In the genomic region with DNA sequence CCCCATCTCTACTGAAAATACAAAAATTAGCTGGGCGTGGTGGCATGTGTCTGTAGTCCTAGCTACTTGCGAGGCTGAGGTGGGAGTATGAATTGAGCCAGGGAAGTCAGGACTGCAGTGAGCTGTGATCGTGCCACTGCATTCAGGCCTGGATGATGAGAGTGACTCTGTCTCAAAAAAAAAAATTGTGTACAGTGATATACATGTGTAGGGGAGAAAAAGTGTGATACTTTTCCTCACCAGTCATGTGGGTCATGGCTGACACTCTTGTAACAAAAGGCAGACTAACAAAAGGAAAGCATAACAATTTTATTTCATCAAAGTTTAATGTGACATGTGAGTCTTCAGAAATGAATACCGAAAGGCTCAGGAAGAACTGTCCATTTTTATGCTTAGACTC, we compare ENCODE assay signal across 1 cellular context.
TF ChIP-seq lines count a peak whose summit lies in the region.

No MANE protein-coding gene starts in this region.

TF ChIP-seq in IMR-90, 13 proteins besides CTCF, POLR2A, EP300 and RAD21:
- TF ChIP-seq BHLHE40 (IDR thresholded peaks at IDR 0.05; ENCODE audit: low read depth, low read length) (no peak), MXI1 (IDR thresholded peaks at IDR 0.05; ENCODE audit: borderline replicate concordance, low read depth, low read length) (no peak), RFX5 (IDR thresholded peaks at IDR 0.05; ENCODE audit: low read depth, low read length) (no peak), USF2 (IDR thresholded peaks at IDR 0.05; ENCODE audit: low read depth, low read length) (no peak)
TF ChIP-seq in IMR-90: peak in this region for 0.
